Comparison of ENCODE assay signal across 22 cellular contexts in the genomic region with DNA sequence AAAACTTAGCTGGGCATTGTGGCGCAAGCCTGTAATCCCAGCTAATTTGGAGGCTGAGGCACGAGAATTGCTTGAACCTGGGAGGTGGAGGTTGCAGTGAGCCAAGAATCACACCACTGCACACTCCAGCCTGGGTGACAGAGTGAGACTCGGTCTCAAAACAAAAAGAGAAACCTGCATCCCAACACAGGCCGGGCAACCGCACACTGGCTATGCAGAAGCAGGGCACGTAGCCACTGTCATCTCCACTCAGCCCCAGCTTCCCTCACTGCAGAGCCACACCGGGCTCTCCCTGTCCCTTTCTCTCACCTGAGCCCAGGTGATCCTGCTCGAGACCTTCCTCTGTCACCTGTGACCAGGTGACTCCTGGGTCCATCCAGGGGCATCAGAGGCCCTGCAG.
"Had no signal": no experiment of that assay in that cellular context is flagged by ENCODE, and none has a peak within 500 bp of the region (broad histone marks: within the 10 kb centered on the region; RNA-seq: fewer than 3 reads in every experiment).

No MANE protein-coding gene starts in this region.

- H3K36me3 ChIP-seq: ascending aorta, breast epithelium, left lung, suprapubic skin, upper lobe of left lung had no signal

- H3K4me3 Mint-ChIP-seq: activated naive CD8-positive, alpha-beta T cell treated with anti-CD3 and anti-CD28 coated beads, Interleukin-2, amount 50 U/mL, for 24 hours; activated T-cell treated with anti-CD3 and anti-CD28 coated beads, Interleukin-2, amount 50 U/mL, for 72 hours; memory B cell had no signal

- H3K9me3 ChIP-seq: ascending aorta, breast epithelium, left lung, mucosa of descending colon, suprapubic skin, upper lobe of left lung had no signal

- FAIRE-seq: endometrium, keratinocyte, small intestine had no signal

- H3K27me3 ChIP-seq: ascending aorta, breast epithelium, dorsolateral prefrontal cortex, hepatocyte, left lung, suprapubic skin, upper lobe of left lung had no signal

- ATAC-seq: activated naive CD8-positive, alpha-beta T cell treated with anti-CD3 and anti-CD28 coated beads, Interleukin-2, amount 50 U/mL, for 24 hours; activated T-cell treated with anti-CD3 and anti-CD28 coated beads, Interleukin-2, amount 50 U/mL, for 72 hours; left lung; mucosa of descending colon; naive thymus-derived CD4-positive, alpha-beta T cell had no signal

- H3K27ac ChIP-seq: hepatocyte, left lung, suprapubic skin had no signal

- H2AFZ ChIP-seq: hepatocyte had no signal

- H3K4me3 ChIP-seq: ascending aorta, breast epithelium, dorsolateral prefrontal cortex, hepatocyte, left lung, mucosa of descending colon, suprapubic skin, upper lobe of left lung had no signal

- H3K9me3 Mint-ChIP-seq: activated naive CD8-positive, alpha-beta T cell treated with anti-CD3 and anti-CD28 coated beads, Interleukin-2, amount 50 U/mL, for 24 hours; activated T-cell treated with anti-CD3 and anti-CD28 coated beads, Interleukin-2, amount 50 U/mL, for 72 hours; memory B cell; naive thymus-derived CD4-positive, alpha-beta T cell had no signal

- H3K36me3 Mint-ChIP-seq: memory B cell; naive thymus-derived CD4-positive, alpha-beta T cell had no signal

- H3K27me3 Mint-ChIP-seq: activated naive CD8-positive, alpha-beta T cell treated with anti-CD3 and anti-CD28 coated beads, Interleukin-2, amount 50 U/mL, for 24 hours; memory B cell; naive thymus-derived CD4-positive, alpha-beta T cell had no signal

- H3K4me2 ChIP-seq: hepatocyte had no signal

- H3K27ac Mint-ChIP-seq: activated naive CD8-positive, alpha-beta T cell treated with anti-CD3 and anti-CD28 coated beads, Interleukin-2, amount 50 U/mL, for 24 hours; activated T-cell treated with anti-CD3 and anti-CD28 coated beads, Interleukin-2, amount 50 U/mL, for 72 hours; memory B cell had no signal

- DNase-seq: activated CD4-positive, alpha-beta T cell treated with anti-CD3 and anti-CD28 coated beads for 1 hour; activated CD4-positive, alpha-beta T cell treated with anti-CD3 and anti-CD28 coated beads, Interleukin-2, amount 50 U/mL, for 4 hours; activated naive CD4-positive, alpha-beta T cell; activated naive CD8-positive, alpha-beta T cell treated with anti-CD3 and anti-CD28 coated beads, Interleukin-2, amount 50 U/mL, for 24 hours; activated T-cell treated with anti-CD3 and anti-CD28 coated beads, Interleukin-2, amount 50 U/mL, for 72 hours; dorsolateral prefrontal cortex; left lung; mucosa of descending colon; naive thymus-derived CD4-positive, alpha-beta T cell; retina; small intestine; stimulated activated CD4-positive, alpha-beta T cell treated with anti-CD3 and anti-CD28 coated beads, Interleukin-4, amount 100 ng/mL, for 24 hours; stimulated activated naive CD4-positive, alpha-beta T cell treated with Interleukin-2 at 50 U/mL for 16 hours; T-helper 9 cell; upper lobe of left lung had no signal
